In genomic region chr2:172461591-172462392, GRCh38 we compare ENCODE assay signal across 8 cellular contexts. TPM values are rescaled to one million over a fixed set of nuclear protein-coding genes. Genes with fewer than 3 reads are reported as not detected.
DNase-seq lines count a peak whose midpoint lies in the region; ATAC-seq and TF ChIP-seq lines count a peak whose summit lies in the region.

No MANE protein-coding gene starts in this region.

- H3K9me3 ChIP-seq in NT2/D1 (ENCODE audit: insufficient read depth, low read length), result no peaks in the 10 kb centered on the region
- H3K9me3 ChIP-seq in neutrophil, result no peaks in the 10 kb centered on the region
- H3K9me3 ChIP-seq in thyroid gland, result no peaks in the 10 kb centered on the region

- ATAC-seq in HG03196 (IDR thresholded peaks at IDR 0.05; ENCODE audit: unreplicated experiment) (peak; percentile 49), HG02678 (IDR thresholded peaks at IDR 0.05; ENCODE audit: unreplicated experiment) (no peak)

- TF ChIP-seq POLR2A in thyroid gland (IDR thresholded peaks at IDR 0.05), result no peak

- intact Hi-C loops in thyroid gland (cut with DNase I), result no loop called here

- TF ChIP-seq CTCF in neutrophil (IDR thresholded peaks at IDR 0.05), result peak; percentile 74
- TF ChIP-seq CTCF in thyroid gland (IDR thresholded peaks at IDR 0.05), result peak; percentile 55 to 87 (median 78)

- peak overlapping the region; percentile 88 for H3K27ac ChIP-seq in neutrophil
- no peak overlapping the region for H3K27ac ChIP-seq in thyroid gland

- no peaks in the 10 kb centered on the region for H3K27me3 ChIP-seq in NT2/D1 (ENCODE audit: insufficient read depth, insufficient read length)
- no peaks in the 10 kb centered on the region for H3K27me3 ChIP-seq in neutrophil
- H3K27me3 ChIP-seq in thyroid gland, result no peaks in the 10 kb centered on the region

- H3K4me1 ChIP-seq in NT2/D1 (ENCODE audit: insufficient read depth, insufficient read length), result peaks cover 19% of the 10 kb centered on the region
- peaks cover 68 to 71% of the 10 kb centered on the region in 2 experiments for H3K4me1 ChIP-seq in neutrophil (ENCODE audit: control insufficient read depth in 1 of 2, insufficient read depth in 1 of 2, low read depth in 1 of 2, low read length in 1 of 2)
- H3K4me1 ChIP-seq in thyroid gland, result peaks cover 9 to 22% of the 10 kb centered on the region in 2 donors

- 19 to 25% methylated on average over 12 of the region's 12 CpGs for WGBS in thyroid gland, 2 donors

- DNase-seq in DMS153 treated with DMSO at 0.1 percent for 48 hours (lab: John Stamatoyannopoulos, UW; ENCODE audit: unreplicated experiment) (peak; percentile 47), NT2/D1 (ENCODE audit: low read depth, low spot score) (no peak), fibroblast of gingiva (ENCODE audit: low read depth) (peak; percentile 11), thyroid gland (peak; percentile 59 to 67)
- DNase-seq in activated T-cell treated with anti-CD3 and anti-CD28 coated beads, Interleukin-2, amount 50 U/mL, for 1 hour, result peak; percentile 85

- H3K9ac ChIP-seq in NT2/D1 (ENCODE audit: insufficient read length, low read depth), result peak overlapping the region; percentile 33

- H3K36me3 ChIP-seq in NT2/D1 (ENCODE audit: insufficient read depth, insufficient read length, low read length), result peaks cover 2% of the 10 kb centered on the region
- no peaks in the 10 kb centered on the region for H3K36me3 ChIP-seq in neutrophil
- no peaks in the 10 kb centered on the region for H3K36me3 ChIP-seq in thyroid gland

- H3K4me3 ChIP-seq in NT2/D1 (ENCODE audit: insufficient read length, low read depth) (no peak overlapping the region), neutrophil (ENCODE audit: low read depth in 1 of 2, low read length in 1 of 2) (peak overlapping the region; percentile 48 to 55), thyroid gland (replicated peaks in 1 of 3) (no peak overlapping the region)

RNA-seq across cellular contexts. Expression of gene ITGA6, which starts 34.4 kb away (rescaled TPM):
- total RNA-seq in thyroid gland, result 10 to 100 TPM; 34.8 to 66.6 (median 52.7) TPM

Comparison
In these comparisons a context has a peak if more than half of its experiments do, and no peak if none do; other contexts are left out.
1. H3K4me3 ChIP-seq: peak in neutrophil (2 of 2); none in NT2/D1 (single experiment) and thyroid gland (0 of 3).